ENCODE assay signal across 12 cellular contexts in the genomic region with DNA sequence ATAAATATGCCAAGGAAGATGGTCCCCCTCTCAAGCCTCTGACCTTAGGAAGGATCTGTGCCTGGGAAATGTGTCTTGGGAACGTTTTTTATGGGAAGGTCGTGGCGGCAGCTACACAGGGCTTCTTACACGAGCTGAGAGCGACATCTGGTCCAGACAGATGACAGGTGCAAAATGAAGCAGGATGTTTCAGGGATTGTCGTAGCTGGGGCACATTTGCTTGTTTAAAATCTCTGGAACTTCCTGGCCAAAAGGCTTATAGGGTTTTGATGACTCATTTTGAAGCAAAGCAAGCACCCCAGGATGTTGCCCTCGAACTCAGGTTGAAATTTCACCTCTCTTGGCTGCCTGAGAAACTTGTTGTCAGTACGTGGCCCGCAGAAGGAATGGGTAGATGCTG.
A peak's percentile ranks its signal among the peaks of the same experiment; 100 is the strongest.
DNase-seq lines count a peak whose midpoint lies in the region; ATAC-seq lines count a peak whose summit lies in the region.
"Had no signal": no experiment of that assay in that cellular context is flagged by ENCODE, and none has a peak within 500 bp of the region (broad histone marks: within the 10 kb centered on the region; RNA-seq: fewer than 3 reads in every experiment).

No MANE protein-coding gene starts in this region.

- H3K9me3 Mint-ChIP-seq in activated naive CD8-positive, alpha-beta T cell treated with anti-CD3 and anti-CD28 coated beads, Interleukin-2, amount 50 U/mL, for 24 hours: no peaks in the 10 kb centered on the region

- no peak for ATAC-seq in activated naive CD8-positive, alpha-beta T cell treated with anti-CD3 and anti-CD28 coated beads, Interleukin-2, amount 50 U/mL, for 24 hours
- ATAC-seq in HG03457 (IDR thresholded peaks at IDR 0.05; ENCODE audit: unreplicated experiment): no peak
- ATAC-seq in HG02970 (IDR thresholded peaks at IDR 0.05; ENCODE audit: low FRiP score, unreplicated experiment): no peak
- ATAC-seq: activated CD8-positive, alpha-beta memory T cell treated with anti-CD3 and anti-CD28 coated beads, Interleukin-2, amount 10 ng/mL, durations not matched to agents 7 days and 5 days; K562 had no signal

- H3K27ac Mint-ChIP-seq in activated naive CD8-positive, alpha-beta T cell treated with anti-CD3 and anti-CD28 coated beads, Interleukin-2, amount 50 U/mL, for 24 hours: no peak overlapping the region
- H3K27ac Mint-ChIP-seq: activated CD8-positive, alpha-beta memory T cell treated with anti-CD3 and anti-CD28 coated beads, Interleukin-2, amount 10 ng/mL, durations not matched to agents 7 days and 5 days had no signal

- no peak overlapping the region for H3K4me3 Mint-ChIP-seq in activated naive CD8-positive, alpha-beta T cell treated with anti-CD3 and anti-CD28 coated beads, Interleukin-2, amount 50 U/mL, for 24 hours
- H3K4me3 Mint-ChIP-seq: activated CD8-positive, alpha-beta memory T cell treated with anti-CD3 and anti-CD28 coated beads, Interleukin-2, amount 10 ng/mL, durations not matched to agents 7 days and 5 days had no signal

- DNase-seq in COLO668 (lab: John Stamatoyannopoulos, UW; ENCODE audit: unreplicated experiment): peak; percentile 63
- DNase-seq in NCI-H1092 treated with DMSO at 0.1 percent for 48 hours (lab: John Stamatoyannopoulos, UW): peak; percentile 68
- DNase-seq in SHP77 (lab: John Stamatoyannopoulos, UW): peak; percentile 76 to 84
- peak; percentile 84 for DNase-seq in left kidney (ENCODE audit: low read depth, low spot score)
- DNase-seq in inferior parietal cortex (ENCODE audit: extremely low spot score): no peak
- no peak for DNase-seq in activated naive CD8-positive, alpha-beta T cell treated with anti-CD3 and anti-CD28 coated beads, Interleukin-2, amount 50 U/mL, for 24 hours
- DNase-seq: activated CD8-positive, alpha-beta memory T cell treated with anti-CD3 and anti-CD28 coated beads, Interleukin-2, amount 10 ng/mL, durations not matched to agents 7 days and 5 days; BE2C; retina had no signal

- H3K27me3 Mint-ChIP-seq in activated naive CD8-positive, alpha-beta T cell treated with anti-CD3 and anti-CD28 coated beads, Interleukin-2, amount 50 U/mL, for 24 hours: no peaks in the 10 kb centered on the region
- H3K27me3 Mint-ChIP-seq: activated CD8-positive, alpha-beta memory T cell treated with anti-CD3 and anti-CD28 coated beads, Interleukin-2, amount 10 ng/mL, durations not matched to agents 7 days and 5 days had no signal

- no peaks in the 10 kb centered on the region for H3K36me3 Mint-ChIP-seq in activated naive CD8-positive, alpha-beta T cell treated with anti-CD3 and anti-CD28 coated beads, Interleukin-2, amount 50 U/mL, for 24 hours (ENCODE audit: low read depth)
- H3K36me3 Mint-ChIP-seq: activated CD8-positive, alpha-beta memory T cell treated with anti-CD3 and anti-CD28 coated beads, Interleukin-2, amount 10 ng/mL, durations not matched to agents 7 days and 5 days had no signal

- peaks cover 27% of the 10 kb centered on the region for H3K4me1 Mint-ChIP-seq in activated naive CD8-positive, alpha-beta T cell treated with anti-CD3 and anti-CD28 coated beads, Interleukin-2, amount 50 U/mL, for 24 hours

Comparison
In these comparisons a context has a peak if more than half of its experiments do, and no peak if none do; other contexts are left out.
1. DNase-seq: peak in COLO668 (single experiment), NCI-H1092 treated with DMSO at 0.1 percent for 48 hours (single experiment), SHP77 (2 of 2) and left kidney (single experiment); none in inferior parietal cortex (single experiment) and activated naive CD8-positive, alpha-beta T cell treated with anti-CD3 and anti-CD28 coated beads, Interleukin-2, amount 50 U/mL, for 24 hours (single experiment).